In genomic region chr15:40754574-40754882, GRCh38 we compare ENCODE assay signal across 8 cellular contexts. TPM values are rescaled to one million over a fixed set of nuclear protein-coding genes. Genes with fewer than 3 reads are reported as not detected.
A peak's percentile ranks its signal among the peaks of the same experiment; 100 is the strongest.
DNase-seq lines count a peak whose midpoint lies in the region; ATAC-seq and TF ChIP-seq lines count a peak whose summit lies in the region.

No MANE protein-coding gene starts in this region.

- peak overlapping the region; percentile 99 for H3K4me3 ChIP-seq in OCI-LY1 (ENCODE audit: low read depth, low read length, poor library complexity, severe bottlenecking)
- peak overlapping the region; percentile 81 to 98 (median 95) for H3K4me3 ChIP-seq in right lobe of liver
- peak overlapping the region; percentile 65 to 96 (median 72) for H3K4me3 ChIP-seq in tibial nerve

- no peak overlapping the region for H2AFZ ChIP-seq in OCI-LY1 (ENCODE audit: low read length)

- peak overlapping the region; percentile 98 for H3K4me2 ChIP-seq in OCI-LY1 (ENCODE audit: low read length)

- no peaks in the 10 kb centered on the region for H3K9me2 ChIP-seq in OCI-LY1 (ENCODE audit: low read depth, low read length)

- peak; percentile 22 for ATAC-seq in central memory CD8-positive, alpha-beta T cell (replicated peaks; ENCODE audit: extremely low read depth, poor library complexity, severe bottlenecking)
- peak; percentile 54 to 65 (median 62) for ATAC-seq in right lobe of liver

- no peak for TF ChIP-seq POLR2A in right lobe of liver (IDR thresholded peaks at IDR 0.05)
- TF ChIP-seq POLR2A in tibial nerve (IDR thresholded peaks at IDR 0.05), result no peak

- H3F3A ChIP-seq in OCI-LY1 (ENCODE audit: insufficient read depth, low read length), result no peaks in the 10 kb centered on the region; the same call in 1 of the 2 replicates

- H3K4me1 ChIP-seq in OCI-LY1 (ENCODE audit: insufficient read depth, low read length, severe bottlenecking) (peaks cover 44% of the 10 kb centered on the region), right lobe of liver (peaks cover 0 to 11% (median 0%) of the 10 kb centered on the region in 4 donors), tibial nerve (peaks cover 0 to 26% (median 5%) of the 10 kb centered on the region in 4 donors)

- no peak for TF ChIP-seq EP300 in tibial nerve (IDR thresholded peaks at IDR 0.05)

- peak; percentile 76 for DNase-seq in activated CD4-positive, alpha-beta T cell treated with anti-CD3 and anti-CD28 coated beads, Interleukin-2, amount 10 ng/mL, durations not matched to agents 24 days and 14 days
- DNase-seq in activated CD4-positive, alpha-beta T cell treated with anti-CD3 and anti-CD28 coated beads for 1 hour, result no peak
- DNase-seq in central memory CD8-positive, alpha-beta T cell (ENCODE audit: low spot score in 2 of 2), result no peak
- DNase-seq in right lobe of liver (peak in 2 of 3 donors; percentile 60 to 71), tibial nerve (ENCODE audit: low spot score in 2 of 2) (no peak), NAMALWA (ENCODE audit: low spot score) (no peak)
- DNase-seq in activated CD4-positive, CD25-positive, alpha-beta regulatory T cell treated with anti-CD3 and anti-CD28 coated beads, Interleukin-2, amount 50 U/mL, for 72 hours, result no peak

- H3K27ac ChIP-seq in OCI-LY1 (ENCODE audit: low read depth, low read length, poor library complexity, severe bottlenecking) (peak overlapping the region; percentile 13), right lobe of liver (peak overlapping the region; percentile 69 to 76 (median 75)), tibial nerve (peak overlapping the region; percentile 72 to 92 (median 88))

- peak overlapping the region; percentile 93 for H3K9ac ChIP-seq in OCI-LY1 (ENCODE audit: low read length)

- 0% methylated on average over 3 of the region's 22 CpGs for WGBS in right lobe of liver (ENCODE audit: insufficient coverage, low coverage, low lambda C conversion rate, missing lambda C conversion rate)
- 0% methylated on average over 6 to 15 of the region's 22 CpGs for WGBS in tibial nerve, 2 donors

- peak overlapping the region; percentile 98 for H3K27ac Mint-ChIP-seq in activated CD4-positive, alpha-beta T cell treated with anti-CD3 and anti-CD28 coated beads, Interleukin-2, amount 10 ng/mL, durations not matched to agents 24 days and 14 days
- peak overlapping the region; percentile 100 for H3K27ac Mint-ChIP-seq in central memory CD8-positive, alpha-beta T cell (ENCODE audit: low read depth)

- peaks cover 22% of the 10 kb centered on the region for H3K79me2 ChIP-seq in OCI-LY1 (ENCODE audit: insufficient read depth, low read length)

- peaks cover 32% of the 10 kb centered on the region for H3K36me3 ChIP-seq in OCI-LY1 (ENCODE audit: insufficient read depth, low read length)
- peaks cover 0 to 20% (median 12%) of the 10 kb centered on the region in 4 donors for H3K36me3 ChIP-seq in right lobe of liver
- peaks cover 0 to 34% (median 6%) of the 10 kb centered on the region in 3 donors for H3K36me3 ChIP-seq in tibial nerve

- no peaks in the 10 kb centered on the region for H3K9me3 Mint-ChIP-seq in activated CD4-positive, alpha-beta T cell treated with anti-CD3 and anti-CD28 coated beads, Interleukin-2, amount 10 ng/mL, durations not matched to agents 24 days and 14 days
- H3K9me3 Mint-ChIP-seq in central memory CD8-positive, alpha-beta T cell, result no peaks in the 10 kb centered on the region

- peaks cover 38% of the 10 kb centered on the region for H3K4me1 Mint-ChIP-seq in activated CD4-positive, alpha-beta T cell treated with anti-CD3 and anti-CD28 coated beads, Interleukin-2, amount 10 ng/mL, durations not matched to agents 24 days and 14 days
- peaks cover 29% of the 10 kb centered on the region for H3K4me1 Mint-ChIP-seq in central memory CD8-positive, alpha-beta T cell

- no peaks in the 10 kb centered on the region for H3K27me3 Mint-ChIP-seq in activated CD4-positive, alpha-beta T cell treated with anti-CD3 and anti-CD28 coated beads, Interleukin-2, amount 10 ng/mL, durations not matched to agents 24 days and 14 days
- H3K27me3 Mint-ChIP-seq in central memory CD8-positive, alpha-beta T cell, result no peaks in the 10 kb centered on the region

- H3K9me3 ChIP-seq in OCI-LY1 (ENCODE audit: low read length) (no peaks in the 10 kb centered on the region), right lobe of liver (no peaks in the 10 kb centered on the region), tibial nerve (no peaks in the 10 kb centered on the region)

- intact Hi-C loops in activated CD4-positive, alpha-beta T cell treated with anti-CD3 and anti-CD28 coated beads, Interleukin-2, amount 10 ng/mL, durations not matched to agents 24 days and 14 days (cut with micrococcal nuclease), result no loop called here
- intact Hi-C loops in right lobe of liver (cut with DNase I), result no loop called here

- H3K27me3 ChIP-seq in OCI-LY1 (ENCODE audit: insufficient read depth, low read length) (no peaks in the 10 kb centered on the region), right lobe of liver (no peaks in the 10 kb centered on the region), tibial nerve (no peaks in the 10 kb centered on the region)

- H3K4me3 Mint-ChIP-seq in activated CD4-positive, alpha-beta T cell treated with anti-CD3 and anti-CD28 coated beads, Interleukin-2, amount 10 ng/mL, durations not matched to agents 24 days and 14 days, result peak overlapping the region; percentile 98
- peak overlapping the region; percentile 94 for H3K4me3 Mint-ChIP-seq in central memory CD8-positive, alpha-beta T cell

- H3K36me3 Mint-ChIP-seq in activated CD4-positive, alpha-beta T cell treated with anti-CD3 and anti-CD28 coated beads, Interleukin-2, amount 10 ng/mL, durations not matched to agents 24 days and 14 days (ENCODE audit: low read depth), result peaks cover 24% of the 10 kb centered on the region
- H3K36me3 Mint-ChIP-seq in central memory CD8-positive, alpha-beta T cell (ENCODE audit: insufficient read depth), result peaks cover 33% of the 10 kb centered on the region

- H4K20me1 ChIP-seq in OCI-LY1 (ENCODE audit: insufficient read depth, low read length), result no peaks in the 10 kb centered on the region

- TF ChIP-seq CTCF in OCI-LY1 (IDR thresholded peaks at IDR 0.05; ENCODE audit: low read length) (no peak), right lobe of liver (IDR thresholded peaks at IDR 0.05) (no peak), tibial nerve (IDR thresholded peaks at IDR 0.05) (no peak)

RNA-seq across cellular contexts. Expression of gene RMDN3, which starts 0.5 kb away (rescaled TPM):
- 36.1 and 38.9 TPM in 2 replicates for total RNA-seq in activated CD4-positive, alpha-beta T cell treated with anti-CD3 and anti-CD28 coated beads, Interleukin-2, amount 10 ng/mL, durations not matched to agents 24 days and 14 days
- total RNA-seq in right lobe of liver (10 to 100 TPM; 25.3 to 38.5 (median 29.5) TPM), tibial nerve (10 to 100 TPM; 26.7 to 41.1 (median 39.1) TPM)

RNA-seq across cellular contexts. Expression of gene GCHFR, which starts 9.3 kb away (rescaled TPM):
- total RNA-seq in activated CD4-positive, alpha-beta T cell treated with anti-CD3 and anti-CD28 coated beads, Interleukin-2, amount 10 ng/mL, durations not matched to agents 24 days and 14 days, result 34.7 and 37.2 TPM in 2 replicates
- total RNA-seq in right lobe of liver (100 to 1,000 TPM in 2 of 6 experiments, 10 to 100 TPM in 4; 65.4 to 181 (median 82.0) TPM), tibial nerve (10 to 100 TPM; 24.5 to 49.4 (median 44.1) TPM)

RNA-seq across cellular contexts. Expression of gene C15orf62, which starts 15.3 kb away (rescaled TPM):
- total RNA-seq in activated CD4-positive, alpha-beta T cell treated with anti-CD3 and anti-CD28 coated beads, Interleukin-2, amount 10 ng/mL, durations not matched to agents 24 days and 14 days, result 0.43 and 0.51 TPM in 2 replicates
- total RNA-seq in right lobe of liver, result 1 to 10 TPM in 2 of 6 experiments, under 1 TPM in 4; 0.51 to 1.6 (median 0.83) TPM
- under 1 TPM in 1 of 4 donors, not detected in 3; 0.59 TPM for total RNA-seq in tibial nerve

RNA-seq across cellular contexts. Expression of gene ZFYVE19, which starts 52.4 kb away (rescaled TPM):
- 35.6 and 37.6 TPM in 2 replicates for total RNA-seq in activated CD4-positive, alpha-beta T cell treated with anti-CD3 and anti-CD28 coated beads, Interleukin-2, amount 10 ng/mL, durations not matched to agents 24 days and 14 days
- total RNA-seq in right lobe of liver (10 to 100 TPM; 11.5 to 49.3 (median 19.5) TPM), tibial nerve (10 to 100 TPM; 19.0 to 48.5 (median 34.2) TPM)

RNA-seq across cellular contexts. Expression of gene DNAJC17, which starts 52.7 kb away (rescaled TPM):
- total RNA-seq in activated CD4-positive, alpha-beta T cell treated with anti-CD3 and anti-CD28 coated beads, Interleukin-2, amount 10 ng/mL, durations not matched to agents 24 days and 14 days, result 53.8 and 54.3 TPM in 2 replicates
- total RNA-seq in right lobe of liver (10 to 100 TPM in 5 of 6 experiments, 1 to 10 TPM in 1; 7.8 to 23.7 (median 17.7) TPM), tibial nerve (10 to 100 TPM; 23.9 to 61.5 (median 36.3) TPM)

Comparison
In these comparisons a context has a peak if more than half of its experiments do, and no peak if none do; other contexts are left out.
1. DNase-seq: peak in activated CD4-positive, alpha-beta T cell treated with anti-CD3 and anti-CD28 coated beads, Interleukin-2, amount 10 ng/mL, durations not matched to agents 24 days and 14 days (single experiment) and right lobe of liver (2 of 3); none in activated CD4-positive, alpha-beta T cell treated with anti-CD3 and anti-CD28 coated beads for 1 hour (single experiment), central memory CD8-positive, alpha-beta T cell (0 of 2), tibial nerve (0 of 2), NAMALWA (single experiment) and activated CD4-positive, CD25-positive, alpha-beta regulatory T cell treated with anti-CD3 and anti-CD28 coated beads, Interleukin-2, amount 50 U/mL, for 72 hours (single experiment).
2. H3K27ac ChIP-seq: peak in every context shown above with its lines; median percentile 88 in tibial nerve; 75 in right lobe of liver; 13 in OCI-LY1.
3. Peak in every context shown above with its lines, with median percentiles within 50 percentile points of each other: H3K4me3 ChIP-seq.